In the genomic region with DNA sequence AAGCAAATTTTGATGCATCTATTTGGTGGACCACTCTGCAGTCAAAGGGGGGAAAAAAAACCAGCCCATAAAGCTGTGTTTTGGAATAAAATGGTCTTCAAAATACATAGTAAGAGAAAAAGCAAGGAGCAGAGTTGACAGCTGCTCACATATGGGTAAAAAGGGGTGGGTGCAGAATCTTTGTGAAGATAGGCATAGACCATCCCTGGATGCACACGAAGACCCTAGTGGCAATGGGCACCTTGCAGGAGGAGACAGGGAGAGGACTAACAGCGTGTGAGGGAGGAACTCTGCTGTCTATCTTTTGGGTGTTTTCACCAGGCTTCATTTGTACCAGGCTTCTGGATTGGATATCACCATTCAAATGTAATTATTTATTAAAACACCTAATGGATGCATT, we compare ENCODE assay signal across 2 cellular contexts.
TF ChIP-seq lines count a peak whose summit lies in the region.

No MANE protein-coding gene starts in this region.

TF ChIP-seq in HepG2, 621 proteins besides CTCF, POLR2A, EP300 and RAD21:
- TF ChIP-seq RBM22 (optimal IDR thresholded peaks at IDR 0.05; ENCODE audit: low read length) (peak; percentile 4), ZFP1 (CRISPR knock-in tag; IDR thresholded peaks at IDR 0.05) (no peak), POLR2G (IDR thresholded peaks at IDR 0.05; ENCODE audit: low read depth, low read length) (peak; percentile 59), AGO2 (optimal IDR thresholded peaks at IDR 0.05; ENCODE audit: low read depth, low read length) (peak; percentile 40)
- TF ChIP-seq, protein P1, sequence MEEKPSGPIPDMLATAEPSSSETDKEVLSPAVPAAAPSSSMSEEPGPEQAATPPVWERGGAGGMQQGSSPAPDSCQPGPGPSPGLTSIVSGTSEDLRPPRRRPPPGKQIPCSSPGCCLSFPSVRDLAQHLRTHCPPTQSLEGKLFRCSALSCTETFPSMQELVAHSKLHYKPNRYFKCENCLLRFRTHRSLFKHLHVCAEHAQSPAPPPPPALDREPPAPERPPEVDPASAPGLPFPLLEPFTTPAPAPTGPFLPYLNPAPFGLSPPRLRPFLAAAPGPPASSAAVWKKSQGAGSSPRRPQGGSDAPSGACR (CRISPR knock-in tag; IDR thresholded peaks at IDR 0.05), result no peak

TF ChIP-seq in endothelial cell of umbilical vein, 7 proteins besides CTCF, POLR2A, EP300 and RAD21:
- TF ChIP-seq EZH2 (IDR thresholded peaks at IDR 0.05; ENCODE audit: borderline replicate concordance, low read depth, low read length, severe bottlenecking), result no peak
- TF ChIP-seq POLR2AphosphoS5 (IDR thresholded peaks at IDR 0.05; ENCODE audit: insufficient read depth, low read depth, low read length), result peak; percentile 29
- no peak for TF ChIP-seq FOS (IDR thresholded peaks at IDR 0.05; ENCODE audit: borderline replicate concordance, insufficient read depth, low read length)
